Comparison of ENCODE assay signal across 1 cellular context in genomic region chr11:8730697-8731020, GRCh38.
TF ChIP-seq lines count a peak whose summit lies in the region.

No MANE protein-coding gene starts in this region.

TF ChIP-seq in IMR-90, 13 proteins besides CTCF, POLR2A, EP300 and RAD21:
- TF ChIP-seq CHD1 (IDR thresholded peaks at IDR 0.05; ENCODE audit: low read depth, low read length): no peak
- TF ChIP-seq CEBPB (IDR thresholded peaks at IDR 0.05; ENCODE audit: low read depth, low read length): no peak
- TF ChIP-seq ELK1 (IDR thresholded peaks at IDR 0.05; ENCODE audit: borderline replicate concordance, low read depth, low read length): no peak
- TF ChIP-seq NFE2L2 (IDR thresholded peaks at IDR 0.05; ENCODE audit: low read depth, low read length): no peak
- no peak for TF ChIP-seq RCOR1 (IDR thresholded peaks at IDR 0.05; ENCODE audit: insufficient replicate concordance, low read length)
- no peak for TF ChIP-seq MXI1 (IDR thresholded peaks at IDR 0.05; ENCODE audit: borderline replicate concordance, low read depth, low read length)
- no peak for TF ChIP-seq BHLHE40 (IDR thresholded peaks at IDR 0.05; ENCODE audit: low read depth, low read length)
- no peak for TF ChIP-seq SMC3 (IDR thresholded peaks at IDR 0.05; ENCODE audit: low read depth, low read length)
- no peak for TF ChIP-seq MAZ (IDR thresholded peaks at IDR 0.05; ENCODE audit: borderline replicate concordance, low read depth, low read length)
- no peak for TF ChIP-seq RFX5 (IDR thresholded peaks at IDR 0.05; ENCODE audit: low read depth, low read length)
- no peak for TF ChIP-seq MAFK (IDR thresholded peaks at IDR 0.05; ENCODE audit: low read depth, low read length)
- TF ChIP-seq, protein P1, sequence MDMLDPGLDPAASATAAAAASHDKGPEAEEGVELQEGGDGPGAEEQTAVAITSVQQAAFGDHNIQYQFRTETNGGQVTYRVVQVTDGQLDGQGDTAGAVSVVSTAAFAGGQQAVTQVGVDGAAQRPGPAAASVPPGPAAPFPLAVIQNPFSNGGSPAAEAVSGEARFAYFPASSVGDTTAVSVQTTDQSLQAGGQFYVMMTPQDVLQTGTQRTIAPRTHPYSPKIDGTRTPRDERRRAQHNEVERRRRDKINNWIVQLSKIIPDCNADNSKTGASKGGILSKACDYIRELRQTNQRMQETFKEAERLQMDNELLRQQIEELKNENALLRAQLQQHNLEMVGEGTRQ (IDR thresholded peaks at IDR 0.05; ENCODE audit: low read depth, low read length): no peak
- no peak for TF ChIP-seq FOS (IDR thresholded peaks at IDR 0.05; ENCODE audit: low read depth, low read length)
TF ChIP-seq in IMR-90: peak in this region for 0.
